ENCODE assay signal across 9 cellular contexts in genomic region chr2:54725343-54726099, GRCh38. TPM values are rescaled to one million over a fixed set of nuclear protein-coding genes. Genes with fewer than 3 reads are reported as not detected.
DNase-seq lines count a peak whose midpoint lies in the region; ATAC-seq and TF ChIP-seq lines count a peak whose summit lies in the region.
"Had no signal": no experiment of that assay in that cellular context is flagged by ENCODE, and none has a peak within 500 bp of the region (broad histone marks: within the 10 kb centered on the region; RNA-seq: fewer than 3 reads in every experiment).

No MANE protein-coding gene starts in this region.

- 35 to 42% (median 37%) methylated on average over 8 of the region's 8 CpGs for WGBS in psoas muscle, 3 donors

- no peaks in the 10 kb centered on the region for H3F3A ChIP-seq in Loucy (ENCODE audit: low read depth)

- peak overlapping the region in 1 of 2 donors; percentile 35 for H3K27ac Mint-ChIP-seq in effector memory CD8-positive, alpha-beta T cell

- peak overlapping the region; percentile 100 for H3K4me2 ChIP-seq in Loucy (ENCODE audit: low read depth, low read length, poor library complexity, severe bottlenecking)

- H3K27me3 ChIP-seq in Loucy (ENCODE audit: insufficient read depth, low read length, poor library complexity, severe bottlenecking) = peaks cover 18% of the 10 kb centered on the region
- no peaks in the 10 kb centered on the region for H3K27me3 ChIP-seq in psoas muscle (ENCODE audit: insufficient read depth in 3 of 3, low read length in 2 of 3)

- H3K4me3 ChIP-seq in Loucy (ENCODE audit: low read length, poor library complexity, severe bottlenecking) (peak overlapping the region; percentile 89), psoas muscle (peak overlapping the region; percentile 88)

- intact Hi-C loops in psoas muscle (cut with DNase I) = loop anchor here in 1 of 2 donors (2.0 to 10.0 kb wide), 2 partner anchors 113 to 449 kb away; no protein-coding TSS in a partner anchor

- H3K9ac ChIP-seq in Loucy (ENCODE audit: low read depth, low read length, poor library complexity, severe bottlenecking) = no peak overlapping the region

- H3K9me2 ChIP-seq in Loucy (replicated peaks; ENCODE audit: low read depth, low read length) = no peaks in the 10 kb centered on the region

- no peaks in the 10 kb centered on the region for H3K79me2 ChIP-seq in Loucy (ENCODE audit: insufficient read depth, low read length)

- peaks cover 20 to 35% of the 10 kb centered on the region in 2 donors for H3K27me3 Mint-ChIP-seq in effector memory CD8-positive, alpha-beta T cell

- H3K36me3 Mint-ChIP-seq in effector memory CD8-positive, alpha-beta T cell (ENCODE audit: insufficient read depth) = no peaks in the 10 kb centered on the region

- H3K4me1 Mint-ChIP-seq in effector memory CD8-positive, alpha-beta T cell (ENCODE audit: low read depth in 2 of 2) = peaks cover 10 to 11% of the 10 kb centered on the region in 2 donors

- no peak overlapping the region for H2AFZ ChIP-seq in Loucy (ENCODE audit: low read length)

- peaks cover 15% of the 10 kb centered on the region for H3K4me1 ChIP-seq in Loucy (ENCODE audit: insufficient read depth, low read length, poor library complexity, severe bottlenecking)
- no peaks in the 10 kb centered on the region for H3K4me1 ChIP-seq in psoas muscle

- H3K4me3 Mint-ChIP-seq in effector memory CD8-positive, alpha-beta T cell = peak overlapping the region; percentile 75 to 94

- H3K9me3 Mint-ChIP-seq in effector memory CD8-positive, alpha-beta T cell = no peaks in the 10 kb centered on the region

- H3K9me3 ChIP-seq in Loucy (ENCODE audit: insufficient read depth, low read depth, low read length) = no peaks in the 10 kb centered on the region
- H3K9me3 ChIP-seq in psoas muscle = no peaks in the 10 kb centered on the region
- H3K9me3 ChIP-seq: neutrophil had no signal

- TF ChIP-seq CTCF in Loucy (conservative IDR thresholded peaks at IDR 0.05; ENCODE audit: low read length) (no peak), psoas muscle (IDR thresholded peaks at IDR 0.05) (no peak)

- H3K27ac ChIP-seq in psoas muscle = no peak overlapping the region
- H3K27ac ChIP-seq: neutrophil had no signal

- DNase-seq in DMS79 treated with DMSO at 0.1 percent for 48 hours (lab: John Stamatoyannopoulos, UW) (peak; percentile 22), DMS79 (lab: John Stamatoyannopoulos, UW) (no peak), psoas muscle (no peak), Kasumi-1 (lab: John Stamatoyannopoulos, UW) (no peak), dermis blood vessel endothelial cell (no peak)
- DNase-seq in effector memory CD8-positive, alpha-beta T cell = no peak

- ATAC-seq in effector memory CD8-positive, alpha-beta T cell (replicated peaks) = no peak
- ATAC-seq in psoas muscle (no peak), HG02852 (IDR thresholded peaks at IDR 0.05; ENCODE audit: unreplicated experiment) (no peak)

- H3K36me3 ChIP-seq in Loucy (ENCODE audit: insufficient read depth, low read length) = no peaks in the 10 kb centered on the region
- no peaks in the 10 kb centered on the region for H3K36me3 ChIP-seq in psoas muscle (ENCODE audit: insufficient read depth in 1 of 2, low read depth in 1 of 2)
- H3K36me3 ChIP-seq: neutrophil had no signal

- H4K20me1 ChIP-seq in Loucy (ENCODE audit: insufficient read depth, low read length, poor library complexity, severe bottlenecking) = no peaks in the 10 kb centered on the region

RNA-seq across cellular contexts. Expression of gene EML6, which starts 2.1 kb away (rescaled TPM):
- total RNA-seq in psoas muscle (1 to 10 TPM; 1.0 to 8.0 (median 3.2) TPM), dermis blood vessel endothelial cell (0.17 and 1.1 TPM in 2 replicates)
- polyA plus RNA-seq in psoas muscle = 1 to 10 TPM in 2 of 3 donors, under 1 TPM in 1; 0.38 to 9.3 (median 2.5) TPM
